9 cellular contexts compared by ENCODE assay signal in genomic region chr5:77630246-77631165, GRCh38. TPM values are rescaled to one million over a fixed set of nuclear protein-coding genes. Genes with fewer than 3 reads are reported as not detected.
DNase-seq lines count a peak whose midpoint lies in the region; ATAC-seq, FAIRE-seq and TF ChIP-seq lines count a peak whose summit lies in the region.
"Had no signal": no experiment of that assay in that cellular context is flagged by ENCODE, and none has a peak within 500 bp of the region (broad histone marks: within the 10 kb centered on the region; RNA-seq: fewer than 3 reads in every experiment).

No MANE protein-coding gene starts in this region.

- DNase-seq in NCI-H2227 (lab: John Stamatoyannopoulos, UW; ENCODE audit: unreplicated experiment) (peak; percentile 38), NCI-H2227 treated with DMSO at 0.1 percent for 48 hours (lab: John Stamatoyannopoulos, UW) (no peak), HUDEP-2 (lab: John Stamatoyannopoulos, UW; ENCODE audit: unreplicated experiment in 76 of 76) (peak in 58 of 76 experiments; percentile 1 to 66 (median 40)), RPMI8226 (peak; percentile 73), bronchial epithelial cell (ENCODE audit: low read depth) (no peak), lung microvascular endothelial cell (ENCODE audit: low read depth in 2 of 2) (peak; percentile 35 to 57)
- DNase-seq: DND-41 had no signal

- peak overlapping the region; percentile 24 for H3K4me3 ChIP-seq in bronchial epithelial cell (ENCODE audit: low read depth, low read length)
- H3K4me3 ChIP-seq in subcutaneous abdominal adipose tissue (ENCODE audit: low read depth in 1 of 5, low read length in 5 of 5) = peak overlapping the region; percentile 56 to 75 (median 63)

- H3K27me3 ChIP-seq in bronchial epithelial cell (ENCODE audit: control insufficient read depth, insufficient read depth, low read length) (peaks cover 48% of the 10 kb centered on the region), subcutaneous abdominal adipose tissue (ENCODE audit: control insufficient read depth in 5 of 5, insufficient read depth in 4 of 5, low read length in 5 of 5) (peaks cover 37 to 76% (median 69%) of the 10 kb centered on the region in 5 donors)

- H3K36me3 ChIP-seq in bronchial epithelial cell (ENCODE audit: control insufficient read depth, insufficient read depth, low read length) (no peaks in the 10 kb centered on the region), subcutaneous abdominal adipose tissue (ENCODE audit: control insufficient read depth in 5 of 5, insufficient read depth in 5 of 5, low read length in 5 of 5) (no peaks in the 10 kb centered on the region)

- TF ChIP-seq CTCF in bronchial epithelial cell (IDR thresholded peaks at IDR 0.05; ENCODE audit: insufficient read depth, low read length, severe bottlenecking) = peak; percentile 11

- H3K4me1 ChIP-seq in subcutaneous abdominal adipose tissue (ENCODE audit: control insufficient read depth in 5 of 5, insufficient read depth in 5 of 5, low read length in 5 of 5) = peaks cover 4 to 28% (median 27%) of the 10 kb centered on the region in 5 donors

- no peak overlapping the region for H3K27ac ChIP-seq in subcutaneous abdominal adipose tissue (ENCODE audit: low read depth, low read length)

- H3K9me3 ChIP-seq in subcutaneous abdominal adipose tissue (ENCODE audit: control insufficient read depth in 5 of 5, low read length in 5 of 5) = peaks cover 0 to 17% (median 5%) of the 10 kb centered on the region in 5 donors

- ATAC-seq in GM21528 (IDR thresholded peaks at IDR 0.05; ENCODE audit: low FRiP score, unreplicated experiment) = peak; percentile 70

- peak overlapping the region in 2 of 5 donors; percentile 30 to 59 for H3K9ac ChIP-seq in subcutaneous abdominal adipose tissue (ENCODE audit: low read length in 5 of 5)

- no peak for FAIRE-seq in bronchial epithelial cell (lab: Jason Lieb, UNC)

RNA-seq across cellular contexts. Expression of gene OTP, which starts 8.0 kb away (rescaled TPM):
- not detected in 2 replicates for total RNA-seq in bronchial epithelial cell
- not detected in 2 replicates for total RNA-seq in lung microvascular endothelial cell

Comparison
In these comparisons a context has a peak if more than half of its experiments do, and no peak if none do; other contexts are left out.
1. DNase-seq: peak in NCI-H2227 (single experiment), HUDEP-2 (58 of 76), RPMI8226 (single experiment) and lung microvascular endothelial cell (2 of 2); none in NCI-H2227 treated with DMSO at 0.1 percent for 48 hours (single experiment) and bronchial epithelial cell (single experiment).